Comparison of ENCODE assay signal across 6 cellular contexts in genomic region chr1:93283496-93283895, GRCh38.
"Had no signal": no experiment of that assay in that cellular context is flagged by ENCODE, and none has a peak within 500 bp of the region (broad histone marks: within the 10 kb centered on the region; RNA-seq: fewer than 3 reads in every experiment).

No MANE protein-coding gene starts in this region.

- ATAC-seq: GM12878 had no signal

- FAIRE-seq: G401.6, GM12878, GM12891, GM12892 had no signal

- H3K4me3 ChIP-seq: GM12878 had no signal

- DNase-seq: GDM1, GF-D8 had no signal
